In the genomic region with DNA sequence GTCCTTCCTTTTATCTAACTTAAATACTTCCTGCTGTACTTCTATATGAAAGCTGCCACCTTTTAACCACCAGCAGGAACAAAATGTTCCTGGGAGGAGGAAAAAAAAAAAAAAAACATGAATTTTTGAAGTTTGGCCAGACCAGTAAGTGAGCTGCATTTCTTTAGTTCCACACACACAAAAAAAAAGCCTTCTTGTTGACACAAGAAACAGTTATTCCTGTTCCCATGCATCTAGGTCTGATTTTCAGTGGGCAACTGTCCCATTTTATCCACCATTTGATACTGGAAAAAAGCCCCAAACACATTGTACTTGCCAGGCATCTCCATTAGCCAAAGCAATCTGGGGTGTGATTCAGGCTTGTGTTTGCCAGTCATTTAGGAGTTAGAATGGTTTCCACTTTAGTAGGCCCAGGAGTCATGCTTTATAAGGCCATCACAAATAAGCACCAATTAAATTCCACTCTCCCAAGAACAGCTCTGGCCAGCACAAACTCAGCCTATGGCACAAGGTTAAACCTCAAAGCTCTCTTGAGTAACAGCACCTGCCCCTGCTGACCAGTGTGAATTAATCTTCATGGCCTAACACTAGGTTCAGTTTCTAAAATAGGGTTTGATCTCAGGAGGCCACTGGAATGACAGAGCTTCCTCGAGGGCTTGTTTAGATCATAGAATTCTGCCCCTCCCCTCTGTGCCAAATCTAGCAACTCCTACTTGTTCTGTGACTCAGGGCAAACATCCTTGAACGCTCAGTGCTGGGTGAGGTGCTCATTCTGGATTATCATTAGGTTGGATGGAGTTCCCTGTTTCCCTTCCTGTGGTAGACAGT, we compare ENCODE assay signal across 11 cellular contexts.
A peak's percentile ranks its signal among the peaks of the same experiment; 100 is the strongest.
DNase-seq lines count a peak whose midpoint lies in the region; ATAC-seq, FAIRE-seq and TF ChIP-seq lines count a peak whose summit lies in the region.
"Had no signal": no experiment of that assay in that cellular context is flagged by ENCODE, and none has a peak within 500 bp of the region (broad histone marks: within the 10 kb centered on the region; RNA-seq: fewer than 3 reads in every experiment).

No MANE protein-coding gene starts in this region.

- H3K27ac ChIP-seq in RWPE1 (peak overlapping the region; percentile 85), gastrocnemius medialis (peak overlapping the region; percentile 90 to 98 (median 95))

- H3K36me3 Mint-ChIP-seq in activated naive CD4-positive, alpha-beta T cell treated with anti-CD3 and anti-CD28 coated beads, Interleukin-2, amount 50 U/mL, for 72 hours = no peaks in the 10 kb centered on the region

- peaks cover 31 to 41% of the 10 kb centered on the region in 2 donors for H3K4me1 ChIP-seq in gastrocnemius medialis

- TF ChIP-seq CTCF in RWPE1 (conservative IDR thresholded peaks at IDR 0.05; ENCODE audit: low read depth) (no peak), fibroblast of villous mesenchyme (IDR thresholded peaks at IDR 0.05; ENCODE audit: insufficient read depth, low read depth, low read length) (no peak), gastrocnemius medialis (IDR thresholded peaks at IDR 0.05 in 4 of 5, conservative IDR thresholded peaks at IDR 0.05 in 1 of 5) (peak in 1 of 5 experiments; percentile 41)

- TF ChIP-seq POLR2A in gastrocnemius medialis (IDR thresholded peaks at IDR 0.05) = peak; percentile 71 to 87

- CTCF ChIA-PET in RWPE1 (lab: Yijun Ruan, JAX) = interaction anchor here (0.6 to 1.6 kb wide), 3 partner anchors 382 to 898 kb away, joined by 3 read pairs; no protein-coding TSS in a partner anchor

- ATAC-seq in gastrocnemius medialis (peak; percentile 75 to 76), GM21526 (IDR thresholded peaks at IDR 0.05; ENCODE audit: low FRiP score, unreplicated experiment) (no peak)
- no peak for ATAC-seq in activated naive CD4-positive, alpha-beta T cell treated with anti-CD3 and anti-CD28 coated beads, Interleukin-2, amount 50 U/mL, for 72 hours

- H3K27me3 ChIP-seq in gastrocnemius medialis = no peaks in the 10 kb centered on the region

- no peak overlapping the region for H3K4me3 ChIP-seq in fibroblast of villous mesenchyme (ENCODE audit: low read depth, low read length)
- no peak overlapping the region for H3K4me3 ChIP-seq in gastrocnemius medialis

- no peaks in the 10 kb centered on the region for H3K9me3 ChIP-seq in gastrocnemius medialis

- in situ Hi-C loops in gastrocnemius medialis (cut with MboI; ENCODE audit: low sequenced_read_pairs in 4 of 4) = loop anchor here in 2 of 4 donors (5.0 kb wide), 2 partner anchors 50 to 65 kb away; no protein-coding TSS in a partner anchor

- DNase-seq in GM04503 (ENCODE audit: low read depth) = peak; percentile 87
- DNase-seq in RWPE1 (ENCODE audit: low spot score) = peak; percentile 78
- peak; percentile 94 for DNase-seq in fibroblast of villous mesenchyme (ENCODE audit: low read depth)
- peak; percentile 89 to 94 for DNase-seq in gastrocnemius medialis
- no peak for DNase-seq in NCI-H187 treated with DMSO at 0.1 percent for 48 hours (lab: John Stamatoyannopoulos, UW)
- no peak for DNase-seq in frontal cortex (ENCODE audit: low spot score in 2 of 2)
- DNase-seq in activated naive CD4-positive, alpha-beta T cell treated with anti-CD3 and anti-CD28 coated beads, Interleukin-2, amount 50 U/mL, for 72 hours (ENCODE audit: low spot score in 2 of 2) = no peak
- DNase-seq: OCI-M1 had no signal

- H3K36me3 ChIP-seq in gastrocnemius medialis = no peaks in the 10 kb centered on the region

- no peak overlapping the region for H3K27ac Mint-ChIP-seq in activated naive CD4-positive, alpha-beta T cell treated with anti-CD3 and anti-CD28 coated beads, Interleukin-2, amount 50 U/mL, for 72 hours
- H3K27ac Mint-ChIP-seq: stimulated activated naive CD8-positive, alpha-beta T cell treated with anti-CD3 and anti-CD28 coated beads, Interleukin-15, Interleukin-2, amounts not matched to agents 100 ng/mL and 50 ng/mL, for 24 hours had no signal

- intact Hi-C loops in gastrocnemius medialis (cut with DNase I; ENCODE audit: low total_unique reads) = loop anchor here (1.0 to 10.0 kb wide), 5 partner anchors 52 to 687 kb away; no protein-coding TSS in a partner anchor

- FAIRE-seq in frontal cortex (lab: Jason Lieb, UNC) = no peak
- FAIRE-seq: endometrium had no signal

- no peaks in the 10 kb centered on the region for H3K9me3 Mint-ChIP-seq in activated naive CD4-positive, alpha-beta T cell treated with anti-CD3 and anti-CD28 coated beads, Interleukin-2, amount 50 U/mL, for 72 hours
- H3K9me3 Mint-ChIP-seq: stimulated activated naive CD8-positive, alpha-beta T cell treated with anti-CD3 and anti-CD28 coated beads, Interleukin-15, Interleukin-2, amounts not matched to agents 100 ng/mL and 50 ng/mL, for 24 hours had no signal

- POLR2A ChIA-PET in RWPE1 (lab: Yijun Ruan, JAX; ENCODE audit: low non-redundant PET) = no interaction called here

Comparison
In these comparisons a context has a peak if more than half of its experiments do, and no peak if none do; other contexts are left out.
1. DNase-seq: peak in GM04503 (single experiment), RWPE1 (single experiment), fibroblast of villous mesenchyme (single experiment) and gastrocnemius medialis (2 of 2); none in NCI-H187 treated with DMSO at 0.1 percent for 48 hours (single experiment), frontal cortex (0 of 2) and activated naive CD4-positive, alpha-beta T cell treated with anti-CD3 and anti-CD28 coated beads, Interleukin-2, amount 50 U/mL, for 72 hours (0 of 2).
2. ATAC-seq: peak in gastrocnemius medialis (2 of 2); none in GM21526 (single experiment) and activated naive CD4-positive, alpha-beta T cell treated with anti-CD3 and anti-CD28 coated beads, Interleukin-2, amount 50 U/mL, for 72 hours (0 of 2).